Comparison of ENCODE assay signal across 1 cellular context in the genomic region with DNA sequence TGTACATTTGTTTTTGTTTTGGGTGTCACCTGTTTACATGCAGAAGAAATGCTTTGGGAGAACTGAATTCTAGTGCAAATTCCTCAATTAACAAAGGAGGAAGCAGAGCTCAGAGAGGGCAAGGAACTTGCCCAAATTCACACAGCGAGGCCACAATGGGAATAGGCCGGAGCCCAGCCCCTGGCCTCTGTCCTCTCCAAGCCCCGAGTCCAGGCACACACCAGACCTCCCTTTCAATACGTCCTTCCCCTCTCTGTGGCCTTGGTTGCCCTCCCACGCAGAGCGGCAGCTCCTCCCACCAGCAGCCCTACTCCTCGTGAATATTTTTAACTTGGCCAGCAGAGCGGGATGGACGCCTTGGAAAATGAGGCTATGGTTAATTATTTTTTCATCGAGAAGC.
TF ChIP-seq lines count a peak whose summit lies in the region.

No MANE protein-coding gene starts in this region.

TF ChIP-seq in K562, 482 proteins besides CTCF, POLR2A, EP300 and RAD21:
- TF ChIP-seq KDM1A (IDR thresholded peaks at IDR 0.05) (peak in 1 of 2 experiments; percentile 65; a peak in 3 of 4 replicates), CBX3 (IDR thresholded peaks at IDR 0.05; ENCODE audit: borderline replicate concordance in 1 of 2, low read length in 2 of 2) (no peak), RBM25 (IDR thresholded peaks at IDR 0.05; ENCODE audit: low read depth, low read length, severe bottlenecking) (peak; percentile 64), ZFP36 (IDR thresholded peaks at IDR 0.05; ENCODE audit: low read depth, low read length, partially characterized antibody) (peak; percentile 69), TRIM24 (IDR thresholded peaks at IDR 0.05) (no peak), BCOR (IDR thresholded peaks at IDR 0.05) (peak; percentile 63), EGR1 (conservative IDR thresholded peaks at IDR 0.05) (peak; percentile 81)
